In genomic region chr2:64880193-64880951, GRCh38 we compare ENCODE assay signal across 1 cellular context.
A peak's percentile ranks its signal among the peaks of the same experiment; 100 is the strongest.
TF ChIP-seq lines count a peak whose summit lies in the region.

No MANE protein-coding gene starts in this region.

TF ChIP-seq in GM23338, 12 proteins besides CTCF, POLR2A, EP300 and RAD21:
- TF ChIP-seq ZNF462 (CRISPR knock-in tag; IDR thresholded peaks at IDR 0.05) (0 out of 2 replicates have a peak, but pooled peaks have one; percentile 32), EZH2 (IDR thresholded peaks at IDR 0.05; ENCODE audit: low read depth, unreplicated experiment) (no peak)
